In the genomic region with DNA sequence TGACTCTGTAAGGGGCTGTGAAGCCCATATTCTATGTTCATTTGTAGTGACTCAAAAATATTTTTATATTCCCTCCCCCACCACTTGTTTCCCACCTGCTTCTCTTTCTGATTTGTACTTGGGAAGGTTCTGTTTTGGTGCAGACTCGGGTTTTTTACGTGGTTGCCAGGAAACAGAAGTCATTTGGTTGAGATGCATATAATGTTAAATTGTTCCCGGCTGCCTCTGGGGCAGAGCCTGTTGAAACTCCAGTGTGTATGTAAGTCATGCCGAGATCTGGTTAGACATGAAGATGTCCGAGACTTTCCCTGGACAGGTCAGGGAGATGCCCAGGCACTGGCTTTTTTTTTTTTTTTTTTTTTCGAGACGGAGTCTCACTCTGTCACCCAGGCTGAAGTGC, we compare ENCODE assay signal across 1 cellular context.
TF ChIP-seq lines count a peak whose summit lies in the region.

No MANE protein-coding gene starts in this region.

TF ChIP-seq in SK-N-SH, 30 proteins besides CTCF, POLR2A, EP300 and RAD21 (continued from another document):
- TF ChIP-seq USF2 (IDR thresholded peaks at IDR 0.05; ENCODE audit: borderline replicate concordance, low read depth, low read length) (no peak), ELF1 (IDR thresholded peaks at IDR 0.05) (no peak), TCF12 (IDR thresholded peaks at IDR 0.05) (no peak), FOXJ3 (CRISPR knock-in tag; IDR thresholded peaks at IDR 0.05) (no peak), RXRA (IDR thresholded peaks at IDR 0.05; ENCODE audit: borderline replicate concordance, low read depth) (no peak), RCOR1 (IDR thresholded peaks at IDR 0.05; ENCODE audit: low read length) (no peak), RFX5 (IDR thresholded peaks at IDR 0.05; ENCODE audit: low read length) (no peak), GABPA (IDR thresholded peaks at IDR 0.05; ENCODE audit: low read depth) (no peak), REST (IDR thresholded peaks at IDR 0.05; ENCODE audit: low read depth, low read length) (no peak), EZH2phosphoT487 (IDR thresholded peaks at IDR 0.05; ENCODE audit: borderline replicate concordance, low read depth) (no peak), MEF2A (IDR thresholded peaks at IDR 0.05; ENCODE audit: borderline replicate concordance, low read depth) (no peak), MAX (IDR thresholded peaks at IDR 0.05; ENCODE audit: low read depth) (no peak)
- TF ChIP-seq, protein P1, sequence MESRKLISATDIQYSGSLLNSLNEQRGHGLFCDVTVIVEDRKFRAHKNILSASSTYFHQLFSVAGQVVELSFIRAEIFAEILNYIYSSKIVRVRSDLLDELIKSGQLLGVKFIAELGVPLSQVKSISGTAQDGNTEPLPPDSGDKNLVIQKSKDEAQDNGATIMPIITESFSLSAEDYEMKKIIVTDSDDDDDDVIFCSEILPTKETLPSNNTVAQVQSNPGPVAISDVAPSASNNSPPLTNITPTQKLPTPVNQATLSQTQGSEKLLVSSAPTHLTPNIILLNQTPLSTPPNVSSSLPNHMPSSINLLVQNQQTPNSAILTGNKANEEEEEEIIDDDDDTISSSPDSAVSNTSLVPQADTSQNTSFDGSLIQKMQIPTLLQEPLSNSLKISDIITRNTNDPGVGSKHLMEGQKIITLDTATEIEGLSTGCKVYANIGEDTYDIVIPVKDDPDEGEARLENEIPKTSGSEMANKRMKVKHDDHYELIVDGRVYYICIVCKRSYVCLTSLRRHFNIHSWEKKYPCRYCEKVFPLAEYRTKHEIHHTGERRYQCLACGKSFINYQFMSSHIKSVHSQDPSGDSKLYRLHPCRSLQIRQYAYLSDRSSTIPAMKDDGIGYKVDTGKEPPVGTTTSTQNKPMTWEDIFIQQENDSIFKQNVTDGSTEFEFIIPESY (IDR thresholded peaks at IDR 0.05; ENCODE audit: borderline replicate concordance, low read depth): no peak
- TF ChIP-seq, protein P2, sequence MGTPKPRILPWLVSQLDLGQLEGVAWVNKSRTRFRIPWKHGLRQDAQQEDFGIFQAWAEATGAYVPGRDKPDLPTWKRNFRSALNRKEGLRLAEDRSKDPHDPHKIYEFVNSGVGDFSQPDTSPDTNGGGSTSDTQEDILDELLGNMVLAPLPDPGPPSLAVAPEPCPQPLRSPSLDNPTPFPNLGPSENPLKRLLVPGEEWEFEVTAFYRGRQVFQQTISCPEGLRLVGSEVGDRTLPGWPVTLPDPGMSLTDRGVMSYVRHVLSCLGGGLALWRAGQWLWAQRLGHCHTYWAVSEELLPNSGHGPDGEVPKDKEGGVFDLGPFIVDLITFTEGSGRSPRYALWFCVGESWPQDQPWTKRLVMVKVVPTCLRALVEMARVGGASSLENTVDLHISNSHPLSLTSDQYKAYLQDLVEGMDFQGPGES (IDR thresholded peaks at IDR 0.05; ENCODE audit: low read depth, low read length): no peak
